15 cellular contexts compared by ENCODE assay signal in genomic region chr11:61298663-61299244, GRCh38. TPM values are rescaled to one million over a fixed set of nuclear protein-coding genes. Genes with fewer than 3 reads are reported as not detected.
DNase-seq lines count a peak whose midpoint lies in the region; ATAC-seq, FAIRE-seq and TF ChIP-seq lines count a peak whose summit lies in the region.
"Had no signal": no experiment of that assay in that cellular context is flagged by ENCODE, and none has a peak within 500 bp of the region (broad histone marks: within the 10 kb centered on the region; RNA-seq: fewer than 3 reads in every experiment).

No MANE protein-coding gene starts in this region.

- no peak for DNase-seq in T-helper 2 cell treated with Interferon-gamma antibody and Interleukin-4, amounts not matched to agents 5 μg/mL and 100 μg/mL, for 36 hours (ENCODE audit: low spot score)
- DNase-seq in T-helper 2 cell (no peak), kidney (peak; percentile 18), glomerular visceral epithelial cell (ENCODE audit: extremely low spot score) (no peak)
- no peak for DNase-seq in activated CD8-positive, alpha-beta T cell treated with anti-CD3 and anti-CD28 coated beads, Interleukin-2, amount 10 ng/mL, durations not matched to agents 7 days and 5 days
- DNase-seq in stimulated activated effector memory CD8-positive, alpha-beta T cell treated with anti-CD3 and anti-CD28 coated beads, Interleukin-12 subunit alpha, Interleukin-12 subunit beta, amount 100 ng/mL, for 72 hours (ENCODE audit: low spot score in 2 of 2) = no peak
- DNase-seq: 8988T; activated CD4-positive, alpha-beta T cell treated with anti-CD3 and anti-CD28 coated beads for 36 hours; erythroblast; mesendoderm; NCI-H2171 treated with DMSO at 0.1 percent for 48 hours; retina; thyroid gland had no signal

- H3K27ac Mint-ChIP-seq in T-helper 2 cell treated with Interferon-gamma antibody and Interleukin-4, amounts not matched to agents 5 μg/mL and 100 μg/mL, for 36 hours = peak overlapping the region; percentile 67
- H3K27ac Mint-ChIP-seq in activated CD8-positive, alpha-beta T cell treated with anti-CD3 and anti-CD28 coated beads, Interleukin-2, amount 10 ng/mL, durations not matched to agents 7 days and 5 days = peak overlapping the region; percentile 24
- peak overlapping the region; percentile 84 for H3K27ac Mint-ChIP-seq in stimulated activated effector memory CD8-positive, alpha-beta T cell treated with anti-CD3 and anti-CD28 coated beads, Interleukin-12 subunit alpha, Interleukin-12 subunit beta, amount 100 ng/mL, for 72 hours
- H3K27ac Mint-ChIP-seq: activated CD4-positive, alpha-beta T cell treated with anti-CD3 and anti-CD28 coated beads for 36 hours had no signal

- no peak overlapping the region for H3K27ac ChIP-seq in kidney (ENCODE audit: low read depth in 2 of 2, low read length in 2 of 2)
- H3K27ac ChIP-seq: thyroid gland had no signal

- no peak overlapping the region for H3K9ac ChIP-seq in kidney (ENCODE audit: low read length in 2 of 2)

- peaks cover 2% of the 10 kb centered on the region for H3K27me3 Mint-ChIP-seq in T-helper 2 cell treated with Interferon-gamma antibody and Interleukin-4, amounts not matched to agents 5 μg/mL and 100 μg/mL, for 36 hours (ENCODE audit: low read depth)
- H3K27me3 Mint-ChIP-seq in activated CD8-positive, alpha-beta T cell treated with anti-CD3 and anti-CD28 coated beads, Interleukin-2, amount 10 ng/mL, durations not matched to agents 7 days and 5 days (ENCODE audit: low read depth) = no peaks in the 10 kb centered on the region

- CTCF ChIA-PET in activated CD8-positive, alpha-beta T cell treated with anti-CD3 and anti-CD28 coated beads, Interleukin-2, amount 10 ng/mL, durations not matched to agents 7 days and 5 days (lab: Charles Lee) = interaction anchor here (1.8 to 3.7 kb wide), 3 partner anchors 38 to 87 kb away, joined by 10 to 15 read pairs (median 11); no protein-coding TSS in a partner anchor

- intact Hi-C loops in kidney (cut with DNase I) = no loop called here

- ATAC-seq in activated CD8-positive, alpha-beta T cell treated with anti-CD3 and anti-CD28 coated beads, Interleukin-2, amount 10 ng/mL, durations not matched to agents 7 days and 5 days = no peak
- no peak for ATAC-seq in stimulated activated effector memory CD8-positive, alpha-beta T cell treated with anti-CD3 and anti-CD28 coated beads, Interleukin-12 subunit alpha, Interleukin-12 subunit beta, amount 100 ng/mL, for 72 hours
- ATAC-seq in HG03457 (IDR thresholded peaks at IDR 0.05; ENCODE audit: unreplicated experiment) (no peak), HG03571 (IDR thresholded peaks at IDR 0.05; ENCODE audit: unreplicated experiment) (no peak)
- ATAC-seq: activated CD4-positive, alpha-beta T cell treated with anti-CD3 and anti-CD28 coated beads for 36 hours had no signal

- H3K9me3 ChIP-seq in kidney (ENCODE audit: control insufficient read depth in 1 of 2, low read length in 2 of 2) = no peaks in the 10 kb centered on the region
- H3K9me3 ChIP-seq: thyroid gland had no signal

- peaks cover 27 to 39% of the 10 kb centered on the region in 2 donors for H3K36me3 ChIP-seq in kidney (ENCODE audit: control insufficient read depth in 1 of 2, insufficient read depth in 2 of 2, low read length in 2 of 2)

- H3K4me1 Mint-ChIP-seq in T-helper 2 cell treated with Interferon-gamma antibody and Interleukin-4, amounts not matched to agents 5 μg/mL and 100 μg/mL, for 36 hours (ENCODE audit: low read depth) = peaks cover 25% of the 10 kb centered on the region
- H3K4me1 Mint-ChIP-seq in activated CD8-positive, alpha-beta T cell treated with anti-CD3 and anti-CD28 coated beads, Interleukin-2, amount 10 ng/mL, durations not matched to agents 7 days and 5 days (ENCODE audit: low read depth) = peaks cover 47% of the 10 kb centered on the region
- H3K4me1 Mint-ChIP-seq in stimulated activated effector memory CD8-positive, alpha-beta T cell treated with anti-CD3 and anti-CD28 coated beads, Interleukin-12 subunit alpha, Interleukin-12 subunit beta, amount 100 ng/mL, for 72 hours = peaks cover 28% of the 10 kb centered on the region

- H3K4me1 ChIP-seq in kidney (ENCODE audit: control insufficient read depth in 1 of 2, insufficient read depth in 1 of 2, low read depth in 1 of 2, low read length in 2 of 2) = peaks cover 0 to 5% of the 10 kb centered on the region in 2 donors

- FAIRE-seq in kidney (lab: Jason Lieb, UNC) = no peak

- TF ChIP-seq CTCF in kidney (IDR thresholded peaks at IDR 0.05; ENCODE audit: borderline replicate concordance, extremely low read depth, insufficient read depth) = no peak

- H3K4me3 Mint-ChIP-seq in T-helper 2 cell treated with Interferon-gamma antibody and Interleukin-4, amounts not matched to agents 5 μg/mL and 100 μg/mL, for 36 hours = peak overlapping the region; percentile 19
- no peak overlapping the region for H3K4me3 Mint-ChIP-seq in activated CD8-positive, alpha-beta T cell treated with anti-CD3 and anti-CD28 coated beads, Interleukin-2, amount 10 ng/mL, durations not matched to agents 7 days and 5 days
- H3K4me3 Mint-ChIP-seq in stimulated activated effector memory CD8-positive, alpha-beta T cell treated with anti-CD3 and anti-CD28 coated beads, Interleukin-12 subunit alpha, Interleukin-12 subunit beta, amount 100 ng/mL, for 72 hours = no peak overlapping the region
- H3K4me3 Mint-ChIP-seq: activated CD4-positive, alpha-beta T cell treated with anti-CD3 and anti-CD28 coated beads for 36 hours had no signal

- no peak overlapping the region for H3K4me3 ChIP-seq in kidney (ENCODE audit: low read length in 2 of 2)
- H3K4me3 ChIP-seq: thyroid gland had no signal

- POLR2A ChIA-PET in activated CD8-positive, alpha-beta T cell treated with anti-CD3 and anti-CD28 coated beads, Interleukin-2, amount 10 ng/mL, durations not matched to agents 7 days and 5 days (lab: Charles Lee) = interaction anchor here (0.6 to 1.1 kb wide), 4 partner anchors 9 to 185 kb away, joined by 3 read pairs; partner anchors contain the start of gene TMEM216

- peaks cover 45% of the 10 kb centered on the region for H3K36me3 Mint-ChIP-seq in T-helper 2 cell treated with Interferon-gamma antibody and Interleukin-4, amounts not matched to agents 5 μg/mL and 100 μg/mL, for 36 hours (ENCODE audit: low read depth)
- H3K36me3 Mint-ChIP-seq in activated CD8-positive, alpha-beta T cell treated with anti-CD3 and anti-CD28 coated beads, Interleukin-2, amount 10 ng/mL, durations not matched to agents 7 days and 5 days (ENCODE audit: low read depth) = peaks cover 51% of the 10 kb centered on the region
- H3K36me3 Mint-ChIP-seq in stimulated activated effector memory CD8-positive, alpha-beta T cell treated with anti-CD3 and anti-CD28 coated beads, Interleukin-12 subunit alpha, Interleukin-12 subunit beta, amount 100 ng/mL, for 72 hours = peaks cover 21% of the 10 kb centered on the region

- H3K9me3 Mint-ChIP-seq in T-helper 2 cell treated with Interferon-gamma antibody and Interleukin-4, amounts not matched to agents 5 μg/mL and 100 μg/mL, for 36 hours = no peaks in the 10 kb centered on the region
- no peaks in the 10 kb centered on the region for H3K9me3 Mint-ChIP-seq in activated CD8-positive, alpha-beta T cell treated with anti-CD3 and anti-CD28 coated beads, Interleukin-2, amount 10 ng/mL, durations not matched to agents 7 days and 5 days (ENCODE audit: insufficient read depth)
- H3K9me3 Mint-ChIP-seq in stimulated activated effector memory CD8-positive, alpha-beta T cell treated with anti-CD3 and anti-CD28 coated beads, Interleukin-12 subunit alpha, Interleukin-12 subunit beta, amount 100 ng/mL, for 72 hours = no peaks in the 10 kb centered on the region

RNA-seq across cellular contexts. Expression of gene VWCE, which starts 3.6 kb away (rescaled TPM):
- total RNA-seq in activated CD8-positive, alpha-beta T cell treated with anti-CD3 and anti-CD28 coated beads, Interleukin-2, amount 10 ng/mL, durations not matched to agents 7 days and 5 days = 1 to 10 TPM; 2.2 to 3.3 TPM
- 1.2 TPM for total RNA-seq in kidney
- polyA plus RNA-seq in kidney (ENCODE audit: insufficient read depth, low read depth, low replicate concordance) = 0.32 TPM

RNA-seq across cellular contexts. Expression of gene DDB1, which starts 34.2 kb away (rescaled TPM):
- 100 to 1,000 TPM; 202 to 214 TPM for total RNA-seq in activated CD8-positive, alpha-beta T cell treated with anti-CD3 and anti-CD28 coated beads, Interleukin-2, amount 10 ng/mL, durations not matched to agents 7 days and 5 days
- 185 TPM for total RNA-seq in kidney
- 131 TPM for polyA plus RNA-seq in kidney (ENCODE audit: insufficient read depth, low read depth, low replicate concordance)

RNA-seq across cellular contexts. Expression of gene TKFC, which starts 34.3 kb away (rescaled TPM):
- total RNA-seq in activated CD8-positive, alpha-beta T cell treated with anti-CD3 and anti-CD28 coated beads, Interleukin-2, amount 10 ng/mL, durations not matched to agents 7 days and 5 days = 10 to 100 TPM; 24.1 to 26.4 TPM
- 64.6 TPM for total RNA-seq in kidney
- 107 TPM for polyA plus RNA-seq in kidney (ENCODE audit: insufficient read depth, low read depth, low replicate concordance)

RNA-seq across cellular contexts. Expression of gene PGA5, which starts 57.8 kb away (rescaled TPM):
- not detected for total RNA-seq in activated CD8-positive, alpha-beta T cell treated with anti-CD3 and anti-CD28 coated beads, Interleukin-2, amount 10 ng/mL, durations not matched to agents 7 days and 5 days
- 0.35 TPM for total RNA-seq in kidney
- polyA plus RNA-seq in kidney (ENCODE audit: insufficient read depth, low read depth, low replicate concordance) = not detected
- total RNA-seq: activated CD4-positive, alpha-beta T cell treated with anti-CD3 and anti-CD28 coated beads for 36 hours had no signal

Comparison
In these comparisons a context has a peak if more than half of its experiments do, and no peak if none do; other contexts are left out.
1. H3K27ac Mint-ChIP-seq: peak in every context shown above with its lines; median percentile 84 in stimulated activated effector memory CD8-positive, alpha-beta T cell treated with anti-CD3 and anti-CD28 coated beads, Interleukin-12 subunit alpha, Interleukin-12 subunit beta, amount 100 ng/mL, for 72 hours; 67 in T-helper 2 cell treated with Interferon-gamma antibody and Interleukin-4, amounts not matched to agents 5 μg/mL and 100 μg/mL, for 36 hours; 24 in activated CD8-positive, alpha-beta T cell treated with anti-CD3 and anti-CD28 coated beads, Interleukin-2, amount 10 ng/mL, durations not matched to agents 7 days and 5 days.